7 cellular contexts compared by ENCODE assay signal in genomic region chr6:10403385-10404106, GRCh38. TPM values are rescaled to one million over a fixed set of nuclear protein-coding genes. Genes with fewer than 3 reads are reported as not detected.
DNase-seq lines count a peak whose midpoint lies in the region; ATAC-seq and TF ChIP-seq lines count a peak whose summit lies in the region.

No MANE protein-coding gene starts in this region.

- H3K36me3 Mint-ChIP-seq in brain, result peaks cover 3% of the 10 kb centered on the region

- peak overlapping the region; percentile 86 to 92 (median 87) for H3K4me3 Mint-ChIP-seq in brain

- H3K79me1 ChIP-seq in mesendoderm (ENCODE audit: low read length), result peaks cover 3% of the 10 kb centered on the region

- ATAC-seq in GM21737 (IDR thresholded peaks at IDR 0.05; ENCODE audit: unreplicated experiment), result peak; percentile 19

- H2BK15ac ChIP-seq in mesendoderm (replicated peaks; ENCODE audit: low read depth), result peak overlapping the region; percentile 76

- H4K5ac ChIP-seq in mesendoderm (ENCODE audit: low read length), result no peak overlapping the region

- H2BK120ac ChIP-seq in mesendoderm (ENCODE audit: low read depth, low read length), result no peak overlapping the region

- H3K4me2 ChIP-seq in mesendoderm (ENCODE audit: low read length), result peak overlapping the region; percentile 74

- H3K56ac ChIP-seq in mesendoderm (ENCODE audit: low read length), result peak overlapping the region; percentile 46

- DNase-seq in mesendoderm (peak; percentile 90), cerebellar cortex (ENCODE audit: low spot score) (no peak), germinal center (ENCODE audit: low spot score) (no peak)

- peaks cover 98% of the 10 kb centered on the region for H3K27me3 Mint-ChIP-seq in brain

- peaks cover 0 to 6% (median 0%) of the 10 kb centered on the region in 5 experiments for H3K9me3 Mint-ChIP-seq in brain

- no peak overlapping the region for H2AK5ac ChIP-seq in mesendoderm (ENCODE audit: low read length)

- 6% methylated on average over 14 of the region's 16 CpGs for WGBS in HUES64
- WGBS in mesendoderm (ENCODE audit: extremely low coverage, insufficient coverage, low lambda C conversion rate), result no CpG with 5 or more reads among the region's 16 CpGs

- no peaks in the 10 kb centered on the region; the same call in 1 of the 2 replicates for H3K36me3 ChIP-seq in HUES64 (ENCODE audit: insufficient read depth, low read length)
- H3K36me3 ChIP-seq in mesendoderm (ENCODE audit: control insufficient read depth, insufficient read depth, low read length), result no peaks in the 10 kb centered on the region

- H3K9me3 ChIP-seq in HUES64 (ENCODE audit: insufficient read depth, low read depth, low read length), result no peaks in the 10 kb centered on the region

- H3K4me1 ChIP-seq in HUES64 (ENCODE audit: insufficient read depth, low read length) (peaks cover 78% of the 10 kb centered on the region), mesendoderm (ENCODE audit: control insufficient read depth, low read depth, low read length) (peaks cover 2% of the 10 kb centered on the region)

- H3K9ac ChIP-seq in HUES64 (ENCODE audit: low read depth, low read length) (no peak overlapping the region), mesendoderm (ENCODE audit: low read length) (peak overlapping the region; percentile 73)

- H3K18ac ChIP-seq in mesendoderm (ENCODE audit: low read length), result peak overlapping the region; percentile 73

- H3K79me2 ChIP-seq in mesendoderm (ENCODE audit: control insufficient read depth, insufficient read depth, low read length), result no peaks in the 10 kb centered on the region

- H3K27ac ChIP-seq in HUES64 (ENCODE audit: low read depth, low read length), result no peak overlapping the region; the same call in 1 of the 2 replicates
- H3K27ac ChIP-seq in mesendoderm (ENCODE audit: low read depth, low read length), result peak overlapping the region; percentile 13

- no peak overlapping the region for H3K23ac ChIP-seq in mesendoderm (ENCODE audit: low read length)

- no peak overlapping the region for H2BK5ac ChIP-seq in mesendoderm (ENCODE audit: low read length)

- H3K27me3 ChIP-seq in HUES64 (ENCODE audit: insufficient read depth, low read length) (peaks cover 95% of the 10 kb centered on the region), mesendoderm (ENCODE audit: insufficient read depth, low read length, poor library complexity) (no peaks in the 10 kb centered on the region)

- no peak overlapping the region for H4K8ac ChIP-seq in mesendoderm (ENCODE audit: low read depth, low read length)

- H3K4me1 Mint-ChIP-seq in brain, result peaks cover 33% of the 10 kb centered on the region

- H3K4ac ChIP-seq in mesendoderm (ENCODE audit: low read depth, low read length), result no peak overlapping the region

- H3K27ac Mint-ChIP-seq in brain, result peak overlapping the region; percentile 18 to 64 (median 55)

- peak overlapping the region; percentile 64 for H3K4me3 ChIP-seq in GM12875 (ENCODE audit: low read depth, low read length)
- H3K4me3 ChIP-seq in HUES64 (ENCODE audit: low read length), result peak overlapping the region; percentile 59
- peak overlapping the region; percentile 44 for H3K4me3 ChIP-seq in mesendoderm (ENCODE audit: low read length)

- TF ChIP-seq CTCF in GM12875 (IDR thresholded peaks at IDR 0.05; ENCODE audit: borderline replicate concordance, insufficient read depth, low read depth, low read length), result no peak
- TF ChIP-seq CTCF in brain (conservative IDR thresholded peaks at IDR 0.05), result no peak

RNA-seq across cellular contexts. Expression of gene TFAP2A, which starts 11.3 kb away (rescaled TPM):
- polyA plus RNA-seq in HUES64 (2013, experiment 1 of 2), result 4.0 TPM
- polyA plus RNA-seq in HUES64 (2013, experiment 2 of 2), result 8.7 TPM
- 18.1 TPM for polyA plus RNA-seq in brain (ENCODE audit: insufficient read depth, low read depth, low replicate concordance)
- polyA plus RNA-seq in mesendoderm (2013, experiment 1 of 2), result 3.0 TPM
- 2.7 TPM for polyA plus RNA-seq in mesendoderm (2013, experiment 2 of 2)
